In genomic region chr10:75294866-75295692, GRCh38 we compare ENCODE assay signal across 8 cellular contexts. TPM values are rescaled to one million over a fixed set of nuclear protein-coding genes. Genes with fewer than 3 reads are reported as not detected.
A peak's percentile ranks its signal among the peaks of the same experiment; 100 is the strongest.
DNase-seq lines count a peak whose midpoint lies in the region; ATAC-seq and TF ChIP-seq lines count a peak whose summit lies in the region.

No MANE protein-coding gene starts in this region.

- no peaks in the 10 kb centered on the region for H3K36me3 Mint-ChIP-seq in activated CD8-positive, alpha-beta T cell treated with anti-CD3 and anti-CD28 coated beads, Interleukin-2, amount 10 ng/mL, durations not matched to agents 7 days and 5 days (ENCODE audit: low read depth)

- H3K27me3 Mint-ChIP-seq in activated CD8-positive, alpha-beta T cell treated with anti-CD3 and anti-CD28 coated beads, Interleukin-2, amount 10 ng/mL, durations not matched to agents 7 days and 5 days (ENCODE audit: low read depth), result peaks cover 20% of the 10 kb centered on the region

- H3K4me1 ChIP-seq in ectodermal cell (ENCODE audit: control insufficient read depth, insufficient read depth, low read length) (peaks cover 4% of the 10 kb centered on the region), lower lobe of right lung (peaks cover 26% of the 10 kb centered on the region)

- TF ChIP-seq CTCF in lower lobe of right lung (IDR thresholded peaks at IDR 0.05), result peak; percentile 32

- H3K9me3 ChIP-seq in ectodermal cell (ENCODE audit: control insufficient read depth, low read length), result no peaks in the 10 kb centered on the region
- peaks cover 4% of the 10 kb centered on the region for H3K9me3 ChIP-seq in lower lobe of right lung

- ATAC-seq in HG03135 (IDR thresholded peaks at IDR 0.05; ENCODE audit: unreplicated experiment) (peak; percentile 67), lower lobe of right lung (peak; percentile 89 to 90)
- ATAC-seq in activated CD8-positive, alpha-beta T cell treated with anti-CD3 and anti-CD28 coated beads, Interleukin-2, amount 10 ng/mL, durations not matched to agents 7 days and 5 days, result peak; percentile 93

- H3K4me3 ChIP-seq in ectodermal cell (ENCODE audit: insufficient read depth, low read depth, low read length) (peak overlapping the region; percentile 47), lower lobe of right lung (peak overlapping the region; percentile 58)

- DNase-seq in NCI-H1436 (lab: John Stamatoyannopoulos, UW) (peak; percentile 37), NCI-H1436 treated with DMSO at 0.1 percent for 48 hours (lab: John Stamatoyannopoulos, UW) (no peak), NCI-H524 (lab: John Stamatoyannopoulos, UW) (peak; percentile 14 to 68), lower lobe of right lung (peak; percentile 84)
- peak; percentile 74 for DNase-seq in activated CD8-positive, alpha-beta T cell treated with anti-CD3 and anti-CD28 coated beads, Interleukin-2, amount 10 ng/mL, durations not matched to agents 7 days and 5 days
- DNase-seq in stimulated activated CD4-positive, alpha-beta T cell treated with anti-CD3 and anti-CD28 coated beads, TNF-alpha, amount 100 ng/mL, for 1 hour (ENCODE audit: low read depth in 3 of 3, low spot score in 1 of 3), result peak in 2 of 3 donors; percentile 31 to 41

- peak overlapping the region; percentile 75 for H3K27ac ChIP-seq in ectodermal cell (ENCODE audit: insufficient read depth, low read depth, low read length, poor library complexity, severe bottlenecking)
- peak overlapping the region; percentile 90 for H3K27ac ChIP-seq in lower lobe of right lung

- 6 to 8% methylated on average over 56 of the region's 56 CpGs for WGBS in ectodermal cell, 2 experiments

- no peaks in the 10 kb centered on the region for H3K9me3 Mint-ChIP-seq in activated CD8-positive, alpha-beta T cell treated with anti-CD3 and anti-CD28 coated beads, Interleukin-2, amount 10 ng/mL, durations not matched to agents 7 days and 5 days (ENCODE audit: insufficient read depth)

- H3K4me3 Mint-ChIP-seq in activated CD8-positive, alpha-beta T cell treated with anti-CD3 and anti-CD28 coated beads, Interleukin-2, amount 10 ng/mL, durations not matched to agents 7 days and 5 days, result peak overlapping the region; percentile 74

- H3K27me3 ChIP-seq in ectodermal cell (ENCODE audit: control insufficient read depth, insufficient read depth, low read length, poor library complexity, severe bottlenecking), result peaks cover 51% of the 10 kb centered on the region
- H3K27me3 ChIP-seq in lower lobe of right lung (ENCODE audit: low read depth), result peaks cover 4% of the 10 kb centered on the region

- no peaks in the 10 kb centered on the region for H3K36me3 ChIP-seq in ectodermal cell (ENCODE audit: control insufficient read depth, insufficient read depth, low read length)
- H3K36me3 ChIP-seq in lower lobe of right lung, result no peaks in the 10 kb centered on the region

- H3K27ac Mint-ChIP-seq in activated CD8-positive, alpha-beta T cell treated with anti-CD3 and anti-CD28 coated beads, Interleukin-2, amount 10 ng/mL, durations not matched to agents 7 days and 5 days, result no peak overlapping the region

- POLR2A ChIA-PET in activated CD8-positive, alpha-beta T cell treated with anti-CD3 and anti-CD28 coated beads, Interleukin-2, amount 10 ng/mL, durations not matched to agents 7 days and 5 days (lab: Charles Lee), result no interaction called here

- H3K4me1 Mint-ChIP-seq in activated CD8-positive, alpha-beta T cell treated with anti-CD3 and anti-CD28 coated beads, Interleukin-2, amount 10 ng/mL, durations not matched to agents 7 days and 5 days (ENCODE audit: low read depth), result no peaks in the 10 kb centered on the region

- intact Hi-C loops in lower lobe of right lung (cut with DNase I), result no loop called here

- CTCF ChIA-PET in activated CD8-positive, alpha-beta T cell treated with anti-CD3 and anti-CD28 coated beads, Interleukin-2, amount 10 ng/mL, durations not matched to agents 7 days and 5 days (lab: Charles Lee), result no interaction called here

RNA-seq across cellular contexts. Expression of gene COMTD1, which starts 59.3 kb away (rescaled TPM):
- 10 to 100 TPM; 58.6 to 62.5 TPM for total RNA-seq in activated CD8-positive, alpha-beta T cell treated with anti-CD3 and anti-CD28 coated beads, Interleukin-2, amount 10 ng/mL, durations not matched to agents 7 days and 5 days
- 2.9 TPM for polyA plus RNA-seq in ectodermal cell (2013, experiment 1 of 4)
- 3.8 TPM for polyA plus RNA-seq in ectodermal cell (2013, experiment 2 of 4)
- 4.6 TPM for polyA plus RNA-seq in ectodermal cell (2013, experiment 3 of 4)
- 4.5 TPM for polyA plus RNA-seq in ectodermal cell (2013, experiment 4 of 4)
- total RNA-seq in lower lobe of right lung, result 18.3 TPM
